8 cellular contexts compared by ENCODE assay signal in the genomic region with DNA sequence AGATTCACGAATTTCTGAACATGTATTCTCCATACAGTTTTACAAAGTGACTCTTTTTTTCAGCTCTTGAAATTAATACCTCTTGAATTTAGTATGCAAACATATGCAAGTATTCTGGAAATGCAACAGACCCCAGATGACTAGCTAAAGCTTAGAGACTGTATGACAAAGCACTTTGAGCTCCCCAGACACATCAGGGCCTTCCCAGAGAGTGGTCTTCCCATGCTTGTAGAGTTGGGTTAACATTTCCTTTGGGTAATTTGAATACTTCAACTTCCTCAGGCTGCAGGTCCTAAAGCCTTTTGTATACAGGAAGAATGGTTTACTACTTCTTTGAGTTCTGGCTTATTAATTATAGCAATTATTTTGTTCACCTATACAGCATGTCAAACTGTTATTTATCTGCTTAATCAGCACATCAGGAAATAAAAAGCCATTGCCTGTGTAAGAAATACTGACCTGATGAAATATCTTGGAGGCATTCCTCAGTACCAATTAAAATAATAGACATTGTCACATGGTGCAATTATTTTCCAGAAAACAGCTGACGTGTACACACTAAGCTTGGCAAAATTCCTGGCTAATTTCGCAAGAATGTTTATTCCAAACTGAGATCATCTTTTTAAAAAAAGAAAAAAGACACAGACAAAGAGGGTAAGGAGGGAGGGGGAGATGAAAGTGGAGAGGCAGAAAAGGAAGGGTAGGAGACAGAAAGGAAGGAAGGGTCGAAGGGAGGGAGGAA.
DNase-seq lines count a peak whose midpoint lies in the region; ATAC-seq and TF ChIP-seq lines count a peak whose summit lies in the region.

No MANE protein-coding gene starts in this region.

- no peak for TF ChIP-seq POLR2A in gastroesophageal sphincter (IDR thresholded peaks at IDR 0.05)

- no peaks in the 10 kb centered on the region for H3K4me1 Mint-ChIP-seq in activated CD4-positive, alpha-beta memory T cell treated with anti-CD3 and anti-CD28 coated beads for 36 hours (ENCODE audit: low read depth)

- WGBS in gastroesophageal sphincter (ENCODE audit: low coverage in 1 of 2), 2 donors, result 17 to 20% methylated on average over 4 of the region's 4 CpGs

- intact Hi-C loops in activated CD4-positive, alpha-beta memory T cell treated with anti-CD3 and anti-CD28 coated beads for 36 hours (cut with micrococcal nuclease), result no loop called here

- no peaks in the 10 kb centered on the region for H3K36me3 Mint-ChIP-seq in activated CD4-positive, alpha-beta memory T cell treated with anti-CD3 and anti-CD28 coated beads for 36 hours

- H3K9me3 ChIP-seq in RWPE2 (ENCODE audit: severe bottlenecking) (no peaks in the 10 kb centered on the region), gastroesophageal sphincter (no peaks in the 10 kb centered on the region)

- no peaks in the 10 kb centered on the region for H3K27me3 Mint-ChIP-seq in activated CD4-positive, alpha-beta memory T cell treated with anti-CD3 and anti-CD28 coated beads for 36 hours

- ATAC-seq in RWPE2 (ENCODE audit: low read depth) (peak; percentile 85), gastroesophageal sphincter (peak; percentile 90), HG03039 (IDR thresholded peaks at IDR 0.05; ENCODE audit: unreplicated experiment) (no peak)

- H3K4me3 Mint-ChIP-seq in activated CD4-positive, alpha-beta memory T cell treated with anti-CD3 and anti-CD28 coated beads for 36 hours, result no peak overlapping the region

- DNase-seq in GM03348 (ENCODE audit: low spot score) (peak; percentile 68), RWPE2 (ENCODE audit: low spot score) (no peak), pulmonary artery endothelial cell (ENCODE audit: low read depth, low spot score) (peak; percentile 48), SKM-1 (lab: John Stamatoyannopoulos, UW; ENCODE audit: unreplicated experiment) (no peak)
- no peak for DNase-seq in activated CD4-positive, alpha-beta memory T cell treated with anti-CD3 and anti-CD28 coated beads for 36 hours
- no peak for DNase-seq in activated CD4-positive, alpha-beta T cell treated with anti-CD3 and anti-CD28 coated beads, Interleukin-2, amount 50 U/mL, for 4 hours

- no peaks in the 10 kb centered on the region for H3K27me3 ChIP-seq in RWPE2 (ENCODE audit: insufficient read depth, poor library complexity, severe bottlenecking)
- H3K27me3 ChIP-seq in gastroesophageal sphincter, result no peaks in the 10 kb centered on the region

- H3K4me1 ChIP-seq in RWPE2 (ENCODE audit: insufficient read depth, poor library complexity, severe bottlenecking), result peaks cover 15% of the 10 kb centered on the region
- peaks cover 0 to 20% (median 0%) of the 10 kb centered on the region in 3 donors for H3K4me1 ChIP-seq in gastroesophageal sphincter

- CTCF ChIA-PET in activated CD4-positive, alpha-beta memory T cell treated with anti-CD3 and anti-CD28 coated beads for 36 hours (lab: Charles Lee), result interaction anchor here (1.2 kb wide), 1 partner anchor 9 kb away, joined by 3 read pairs; no protein-coding TSS in a partner anchor

- H3K27ac ChIP-seq in RWPE2 (ENCODE audit: poor library complexity, severe bottlenecking), result peak overlapping the region; percentile 17
- H3K27ac ChIP-seq in gastroesophageal sphincter, result peak overlapping the region in 3 of 4 donors; percentile 32 to 54 (median 40)

- H3K4me3 ChIP-seq in RWPE2 (ENCODE audit: severe bottlenecking) (no peak overlapping the region), gastroesophageal sphincter (no peak overlapping the region)

- H3K27ac Mint-ChIP-seq in activated CD4-positive, alpha-beta memory T cell treated with anti-CD3 and anti-CD28 coated beads for 36 hours, result no peak overlapping the region

- no peak for TF ChIP-seq EP300 in gastroesophageal sphincter (IDR thresholded peaks at IDR 0.05)

- H3K36me3 ChIP-seq in RWPE2 (ENCODE audit: low read depth) (no peaks in the 10 kb centered on the region), gastroesophageal sphincter (no peaks in the 10 kb centered on the region)

- TF ChIP-seq CTCF in RWPE2 (IDR thresholded peaks at IDR 0.05; ENCODE audit: poor library complexity, severe bottlenecking) (no peak), gastroesophageal sphincter (IDR thresholded peaks at IDR 0.05) (no peak)

- H3K9me3 Mint-ChIP-seq in activated CD4-positive, alpha-beta memory T cell treated with anti-CD3 and anti-CD28 coated beads for 36 hours, result peaks cover 2% of the 10 kb centered on the region

- POLR2A ChIA-PET in activated CD4-positive, alpha-beta memory T cell treated with anti-CD3 and anti-CD28 coated beads for 36 hours (lab: Charles Lee), result no interaction called here

Comparison
In these comparisons a context has a peak if more than half of its experiments do, and no peak if none do; other contexts are left out.
1. DNase-seq: peak in GM03348 (single experiment) and pulmonary artery endothelial cell (single experiment); none in RWPE2 (single experiment), SKM-1 (single experiment), activated CD4-positive, alpha-beta memory T cell treated with anti-CD3 and anti-CD28 coated beads for 36 hours (single experiment) and activated CD4-positive, alpha-beta T cell treated with anti-CD3 and anti-CD28 coated beads, Interleukin-2, amount 50 U/mL, for 4 hours (0 of 2).